5 cellular contexts compared by ENCODE assay signal in the genomic region with DNA sequence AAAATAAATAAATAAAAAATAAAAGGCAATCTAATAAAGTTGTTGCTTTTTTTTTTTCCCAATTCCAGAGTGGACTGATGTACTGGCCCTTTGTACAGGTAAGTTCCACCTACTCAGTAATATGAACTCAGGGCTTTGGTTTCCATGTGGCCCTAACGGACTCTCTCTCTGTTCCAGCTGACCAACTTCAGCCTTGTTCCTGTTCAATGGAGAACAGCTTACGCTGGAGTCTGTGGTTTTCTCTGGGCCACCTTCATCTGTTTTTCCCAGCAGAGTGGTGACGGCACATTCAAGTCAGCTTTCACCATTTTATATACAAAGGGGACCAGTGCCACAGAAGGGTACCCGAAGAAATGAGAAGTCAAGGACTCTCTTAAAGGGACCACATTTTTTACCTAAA. TPM values are rescaled to one million over a fixed set of nuclear protein-coding genes. Genes with fewer than 3 reads are reported as not detected.
"Had no signal": no experiment of that assay in that cellular context is flagged by ENCODE, and none has a peak within 500 bp of the region (broad histone marks: within the 10 kb centered on the region; RNA-seq: fewer than 3 reads in every experiment).

No MANE protein-coding gene starts in this region.

RNA-seq across cellular contexts. Expression of gene MPV17L, which starts 12.2 kb away (rescaled TPM):
- total RNA-seq: activated CD4-positive, alpha-beta memory T cell treated with anti-CD3 and anti-CD28 coated beads for 36 hours; activated CD4-positive, alpha-beta T cell treated with anti-CD3 and anti-CD28 coated beads for 36 hours; activated CD8-positive, alpha-beta T cell treated with anti-CD3 and anti-CD28 coated beads, Interleukin-2, amount 10 ng/mL, durations not matched to agents 7 days and 5 days; activated naive CD4-positive, alpha-beta T cell treated with anti-CD3 and anti-CD28 coated beads for 36 hours; T-helper 1 cell treated with Interleukin-12 subunit alpha and Interleukin-12 subunit beta and Interleukin-4 antibody, amounts not matched to agents 30 ng/mL and 1 ng/mL, for 36 hours had no signal
